ENCODE assay signal across 10 cellular contexts in genomic region chr12:22415342-22416309, GRCh38.
DNase-seq lines count a peak whose midpoint lies in the region; ATAC-seq, FAIRE-seq and TF ChIP-seq lines count a peak whose summit lies in the region.
"Had no signal": no experiment of that assay in that cellular context is flagged by ENCODE, and none has a peak within 500 bp of the region (broad histone marks: within the 10 kb centered on the region; RNA-seq: fewer than 3 reads in every experiment).

No MANE protein-coding gene starts in this region.

- H3K4me3 ChIP-seq in PC-9 (no peak overlapping the region), skeletal muscle satellite cell (ENCODE audit: low read length) (no peak overlapping the region)
- H3K4me3 ChIP-seq: SK-N-MC had no signal

- H3K9ac ChIP-seq in skeletal muscle satellite cell (ENCODE audit: low read depth, low read length) = no peak overlapping the region
- H3K9ac ChIP-seq: KMS-11 had no signal

- FAIRE-seq in GM18507 (lab: Jason Lieb, UNC) = peak; percentile 57

- no peaks in the 10 kb centered on the region for H3K9me3 ChIP-seq in PC-9 (ENCODE audit: insufficient read depth, low read depth)
- no peaks in the 10 kb centered on the region for H3K9me3 ChIP-seq in skeletal muscle satellite cell (replicated peaks; ENCODE audit: low read length)

- H3K36me3 ChIP-seq in PC-9 (ENCODE audit: low read depth) = no peaks in the 10 kb centered on the region
- no peaks in the 10 kb centered on the region for H3K36me3 ChIP-seq in skeletal muscle satellite cell (ENCODE audit: insufficient read depth, low read length)

- BruUV-seq in PC-9 (replicated peaks; lab: Mats Ljungman, UMichigan) = no TSS peak

- intact Hi-C loops in PC-9 (cut with micrococcal nuclease; ENCODE audit: unreplicated experiment) = loop anchor here (10.0 kb wide), 1 partner anchor 141 kb away; no protein-coding TSS in a partner anchor
- intact Hi-C loops in Right ventricle myocardium superior (cut with DNase I) = no loop called here

- POLR2A ChIA-PET in PC-9 (lab: Charles Lee; ENCODE audit: unreplicated experiment) = no interaction called here

- DNase-seq in GM18507 (ENCODE audit: extremely low spot score, insufficient read length, low read depth) = no peak
- DNase-seq in PC-9 = peak; percentile 48 to 98
- no peak for DNase-seq in Right ventricle myocardium superior
- no peak for DNase-seq in dermis blood vessel endothelial cell
- DNase-seq: effector memory CD4-positive, alpha-beta T cell had no signal

- no peaks in the 10 kb centered on the region for H4K20me1 ChIP-seq in PC-9 (ENCODE audit: insufficient read depth)

- no peaks in the 10 kb centered on the region for H3K9me2 ChIP-seq in PC-9 (ENCODE audit: insufficient read depth)

- H3K4me1 ChIP-seq in PC-9 (replicated peaks; ENCODE audit: insufficient read depth) (peaks cover 54% of the 10 kb centered on the region), skeletal muscle satellite cell (ENCODE audit: control insufficient read depth, insufficient read depth, low read length) (peaks cover 8% of the 10 kb centered on the region)

- H3F3A ChIP-seq in PC-9 (ENCODE audit: insufficient read depth, low read depth) = peaks cover 34% of the 10 kb centered on the region

- no peaks in the 10 kb centered on the region for H3K79me2 ChIP-seq in PC-9 (ENCODE audit: low read depth)

- no peaks in the 10 kb centered on the region for H3K27me3 ChIP-seq in PC-9 (ENCODE audit: insufficient read depth, low read depth)
- H3K27me3 ChIP-seq in skeletal muscle satellite cell (ENCODE audit: control insufficient read depth, insufficient read depth, low read length) = no peaks in the 10 kb centered on the region

- H2AFZ ChIP-seq in PC-9 = no peak overlapping the region

- H3K4me2 ChIP-seq in PC-9 = peak overlapping the region; percentile 59
- peak overlapping the region; percentile 37 for H3K4me2 ChIP-seq in skeletal muscle satellite cell (ENCODE audit: low read length)
- H3K4me2 ChIP-seq: KMS-11 had no signal

- peak; percentile 94 for ATAC-seq in Right ventricle myocardium superior (ENCODE audit: poor library complexity)
- no peak for ATAC-seq in GM18858 (IDR thresholded peaks at IDR 0.05; ENCODE audit: unreplicated experiment)
- no peak for ATAC-seq in GM18861 (IDR thresholded peaks at IDR 0.05; ENCODE audit: unreplicated experiment)

- no peak for TF ChIP-seq CTCF in PC-9 (conservative IDR thresholded peaks at IDR 0.05)

- H3K27ac ChIP-seq in PC-9 = peak overlapping the region; percentile 61
- H3K27ac ChIP-seq: KMS-11, SK-N-MC had no signal

- CTCF ChIA-PET in PC-9 (lab: Charles Lee) = no interaction called here

Comparison
In these comparisons a context has a peak if more than half of its experiments do, and no peak if none do; other contexts are left out.
1. DNase-seq: peak in PC-9 (2 of 2); none in GM18507 (single experiment), Right ventricle myocardium superior (single experiment) and dermis blood vessel endothelial cell (single experiment).